2 cellular contexts compared by ENCODE assay signal in the genomic region with DNA sequence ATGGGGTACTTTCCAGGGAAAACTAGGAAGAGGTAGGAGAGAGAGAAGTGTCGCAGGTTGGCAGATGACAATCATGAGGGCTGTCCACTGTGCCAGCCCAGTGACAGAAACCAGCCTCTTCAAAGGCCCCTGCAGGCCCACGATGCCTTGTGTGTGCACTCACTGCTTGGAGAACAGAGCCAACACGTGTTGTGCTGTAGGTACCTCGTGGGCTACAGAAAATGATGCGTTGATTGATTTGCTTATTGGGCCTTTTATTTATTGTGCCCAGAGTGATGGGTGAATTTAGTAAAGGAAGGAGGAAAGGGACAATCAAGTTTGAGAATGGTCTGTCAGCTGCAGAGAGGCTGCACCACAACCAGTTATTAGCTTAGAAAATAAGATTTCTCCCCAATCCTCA.
TF ChIP-seq lines count a peak whose summit lies in the region.

No MANE protein-coding gene starts in this region.

TF ChIP-seq in SK-N-SH, 30 proteins besides CTCF, POLR2A, EP300 and RAD21 (continued from another document):
- no peak for TF ChIP-seq REST (IDR thresholded peaks at IDR 0.05; ENCODE audit: low read depth, low read length)
TF ChIP-seq in SK-N-SH: peak in this region for 1.

TF ChIP-seq in SK-N-SH treated with all-trans-retinoic acid at 6 μM for 48 hours, 23 proteins besides CTCF, POLR2A, EP300 and RAD21 (continued from another document):
- TF ChIP-seq, protein P1, sequence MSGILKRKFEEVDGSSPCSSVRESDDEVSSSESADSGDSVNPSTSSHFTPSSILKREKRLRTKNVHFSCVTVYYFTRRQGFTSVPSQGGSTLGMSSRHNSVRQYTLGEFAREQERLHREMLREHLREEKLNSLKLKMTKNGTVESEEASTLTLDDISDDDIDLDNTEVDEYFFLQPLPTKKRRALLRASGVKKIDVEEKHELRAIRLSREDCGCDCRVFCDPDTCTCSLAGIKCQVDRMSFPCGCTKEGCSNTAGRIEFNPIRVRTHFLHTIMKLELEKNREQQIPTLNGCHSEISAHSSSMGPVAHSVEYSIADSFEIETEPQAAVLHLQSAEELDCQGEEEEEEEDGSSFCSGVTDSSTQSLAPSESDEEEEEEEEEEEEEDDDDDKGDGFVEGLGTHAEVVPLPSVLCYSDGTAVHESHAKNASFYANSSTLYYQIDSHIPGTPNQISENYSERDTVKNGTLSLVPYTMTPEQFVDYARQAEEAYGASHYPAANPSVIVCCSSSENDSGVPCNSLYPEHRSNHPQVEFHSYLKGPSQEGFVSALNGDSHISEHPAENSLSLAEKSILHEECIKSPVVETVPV (CRISPR knock-in tag; IDR thresholded peaks at IDR 0.05) = no peak
- TF ChIP-seq RARB (CRISPR knock-in tag; IDR thresholded peaks at IDR 0.05) = no peak
- TF ChIP-seq ZC3H10 (CRISPR knock-in tag; IDR thresholded peaks at IDR 0.05) = no peak
- no peak for TF ChIP-seq TSHZ2 (CRISPR knock-in tag; IDR thresholded peaks at IDR 0.05)
